Comparison of ENCODE assay signal across 9 cellular contexts in genomic region chr3:18725668-18726407, GRCh38.
DNase-seq lines count a peak whose midpoint lies in the region; ATAC-seq and TF ChIP-seq lines count a peak whose summit lies in the region.
"Had no signal": no experiment of that assay in that cellular context is flagged by ENCODE, and none has a peak within 500 bp of the region (broad histone marks: within the 10 kb centered on the region; RNA-seq: fewer than 3 reads in every experiment).

No MANE protein-coding gene starts in this region.

- peak overlapping the region; percentile 66 for H3K4me3 Mint-ChIP-seq in activated CD8-positive, alpha-beta T cell treated with anti-CD3 and anti-CD28 coated beads, Interleukin-2, amount 10 ng/mL, durations not matched to agents 7 days and 5 days

- H3K27me3 Mint-ChIP-seq in activated CD8-positive, alpha-beta T cell treated with anti-CD3 and anti-CD28 coated beads, Interleukin-2, amount 10 ng/mL, durations not matched to agents 7 days and 5 days (ENCODE audit: low read depth), result no peaks in the 10 kb centered on the region

- 60 to 63% methylated on average over 6 of the region's 6 CpGs for WGBS in heart right ventricle, 2 donors
- 24% methylated on average over 6 of the region's 6 CpGs for WGBS in thymus

- intact Hi-C loops in Right ventricle myocardium superior (cut with DNase I) (no loop called here), cardiac septum (cut with DNase I) (no loop called here), heart right ventricle (cut with DNase I) (no loop called here)

- peaks cover 18% of the 10 kb centered on the region for H3K36me3 Mint-ChIP-seq in activated CD8-positive, alpha-beta T cell treated with anti-CD3 and anti-CD28 coated beads, Interleukin-2, amount 10 ng/mL, durations not matched to agents 7 days and 5 days (ENCODE audit: low read depth)

- CTCF ChIA-PET in activated CD8-positive, alpha-beta T cell treated with anti-CD3 and anti-CD28 coated beads, Interleukin-2, amount 10 ng/mL, durations not matched to agents 7 days and 5 days (lab: Charles Lee), result interaction anchor here (1.1 to 4.9 kb wide), 8 partner anchors 10 to 303 kb away, joined by 3 to 54 read pairs (median 6); no protein-coding TSS in a partner anchor

- H3K36me3 ChIP-seq in heart right ventricle (no peaks in the 10 kb centered on the region), thymus (ENCODE audit: control insufficient read depth, insufficient read depth) (no peaks in the 10 kb centered on the region)
- H3K36me3 ChIP-seq: gastroesophageal sphincter had no signal

- peak overlapping the region in 7 of 10 donors; percentile 27 to 68 (median 40) for H3K27ac ChIP-seq in heart right ventricle
- H3K27ac ChIP-seq in thymus (ENCODE audit: low read depth), result peak overlapping the region; percentile 68
- H3K27ac ChIP-seq: gastroesophageal sphincter had no signal

- H3K27me3 ChIP-seq in heart right ventricle (no peaks in the 10 kb centered on the region), thymus (ENCODE audit: control insufficient read depth, insufficient read depth) (no peaks in the 10 kb centered on the region)
- H3K27me3 ChIP-seq: gastroesophageal sphincter had no signal

- TF ChIP-seq CTCF in heart right ventricle (IDR thresholded peaks at IDR 0.05), result no peak

- DNase-seq in Right ventricle myocardium superior, result no peak
- DNase-seq in cardiac septum (ENCODE audit: low spot score), result no peak
- peak; percentile 58 for DNase-seq in activated CD8-positive, alpha-beta T cell treated with anti-CD3 and anti-CD28 coated beads, Interleukin-2, amount 10 ng/mL, durations not matched to agents 7 days and 5 days
- no peak for DNase-seq in heart right ventricle
- DNase-seq in islet precursor cell, result no peak
- DNase-seq in mesenteric fat pad (ENCODE audit: low spot score), result no peak
- DNase-seq in activated CD4-positive, CD25-positive, alpha-beta regulatory T cell (lab: John Stamatoyannopoulos, UW), result no peak

- H3K9me3 Mint-ChIP-seq in activated CD8-positive, alpha-beta T cell treated with anti-CD3 and anti-CD28 coated beads, Interleukin-2, amount 10 ng/mL, durations not matched to agents 7 days and 5 days (ENCODE audit: insufficient read depth), result no peaks in the 10 kb centered on the region

- POLR2A ChIA-PET in activated CD8-positive, alpha-beta T cell treated with anti-CD3 and anti-CD28 coated beads, Interleukin-2, amount 10 ng/mL, durations not matched to agents 7 days and 5 days (lab: Charles Lee), result interaction anchor here (1.0 to 3.8 kb wide), 9 partner anchors 10 to 301 kb away, joined by 4 to 52 read pairs (median 7); partner anchors contain the start of gene SATB1

- peaks cover 0 to 45% (median 0%) of the 10 kb centered on the region in 9 donors for H3K4me1 ChIP-seq in heart right ventricle
- peaks cover 30% of the 10 kb centered on the region for H3K4me1 ChIP-seq in thymus (ENCODE audit: control insufficient read depth, insufficient read depth, low read length)
- H3K4me1 ChIP-seq: gastroesophageal sphincter had no signal

- peaks cover 75% of the 10 kb centered on the region for H3K4me1 Mint-ChIP-seq in activated CD8-positive, alpha-beta T cell treated with anti-CD3 and anti-CD28 coated beads, Interleukin-2, amount 10 ng/mL, durations not matched to agents 7 days and 5 days (ENCODE audit: low read depth)

- H3K27ac Mint-ChIP-seq in activated CD8-positive, alpha-beta T cell treated with anti-CD3 and anti-CD28 coated beads, Interleukin-2, amount 10 ng/mL, durations not matched to agents 7 days and 5 days, result peak overlapping the region; percentile 86

- H3K9me3 ChIP-seq in heart right ventricle (no peaks in the 10 kb centered on the region), thymus (ENCODE audit: control insufficient read depth) (no peaks in the 10 kb centered on the region)
- H3K9me3 ChIP-seq: gastroesophageal sphincter had no signal

- H3K4me3 ChIP-seq in heart right ventricle (no peak overlapping the region), thymus (ENCODE audit: low read length) (peak overlapping the region; percentile 26)
- H3K4me3 ChIP-seq: gastroesophageal sphincter had no signal

- ATAC-seq in Right ventricle myocardium superior (ENCODE audit: poor library complexity) (peak; percentile 74), heart right ventricle (peak in 6 of 8 donors; percentile 39 to 85 (median 69))
- ATAC-seq in activated CD8-positive, alpha-beta T cell treated with anti-CD3 and anti-CD28 coated beads, Interleukin-2, amount 10 ng/mL, durations not matched to agents 7 days and 5 days, result peak; percentile 59
- ATAC-seq: gastroesophageal sphincter had no signal
